1 cellular context compared by ENCODE assay signal in genomic region chr17:73278049-73278464, GRCh38.
TF ChIP-seq lines count a peak whose summit lies in the region.

No MANE protein-coding gene starts in this region.

TF ChIP-seq in HepG2, 621 proteins besides CTCF, POLR2A, EP300 and RAD21 (continued from another document and continues in another):
- TF ChIP-seq ZNF407 (CRISPR knock-in tag; IDR thresholded peaks at IDR 0.05; ENCODE audit: not compliant biosample characterization) (no peak), ZMYM2 (CRISPR knock-in tag; IDR thresholded peaks at IDR 0.05) (peak; percentile 100), KDM5B (CRISPR knock-in tag; IDR thresholded peaks at IDR 0.05; ENCODE audit: borderline replicate concordance) (peak; percentile 47; the same call in 1 of the 2 replicates), CEBPB (IDR thresholded peaks at IDR 0.05; ENCODE audit: borderline replicate concordance, low read depth, low read length) (no peak), TCF7 (IDR thresholded peaks at IDR 0.05; ENCODE audit: low read depth) (no peak; the same call in 1 of the 2 replicates), KAT8 (CRISPR knock-in tag; IDR thresholded peaks at IDR 0.05) (no peak), ZNF710 (CRISPR knock-in tag; IDR thresholded peaks at IDR 0.05; ENCODE audit: borderline replicate concordance) (no peak; the same call in 1 of the 2 replicates), NAIF1 (CRISPR knock-in tag; IDR thresholded peaks at IDR 0.05; ENCODE audit: borderline replicate concordance) (no peak), DNMT3B (CRISPR knock-in tag; conservative IDR thresholded peaks at IDR 0.05) (no peak), CENPX (CRISPR knock-in tag; IDR thresholded peaks at IDR 0.05) (no peak), ZNF678 (CRISPR knock-in tag; IDR thresholded peaks at IDR 0.05) (no peak), HOXD1 (CRISPR knock-in tag; IDR thresholded peaks at IDR 0.05) (peak; percentile 55), RNF2 (conservative IDR thresholded peaks at IDR 0.05; ENCODE audit: low read depth) (no peak), GLI4 (CRISPR knock-in tag; IDR thresholded peaks at IDR 0.05; ENCODE audit: borderline replicate concordance) (no peak), ZFAT (CRISPR knock-in tag; conservative IDR thresholded peaks at IDR 0.05) (no peak), RERE (CRISPR knock-in tag; IDR thresholded peaks at IDR 0.05; ENCODE audit: low read depth) (no peak), SUZ12 (IDR thresholded peaks at IDR 0.05; ENCODE audit: low read depth, low read length) (no peak), HES4 (CRISPR knock-in tag; IDR thresholded peaks at IDR 0.05; ENCODE audit: borderline replicate concordance) (no peak), NR0B2 (CRISPR knock-in tag; IDR thresholded peaks at IDR 0.05) (peak; percentile 60; the same call in 1 of the 2 replicates), STAT5B (CRISPR knock-in tag; IDR thresholded peaks at IDR 0.05) (no peak), NFIC (IDR thresholded peaks at IDR 0.05; ENCODE audit: low read length) (peak; percentile 71), ZNF232 (CRISPR knock-in tag; IDR thresholded peaks at IDR 0.05; ENCODE audit: borderline replicate concordance) (peak; percentile 63; the same call in 1 of the 2 replicates), PRDM10 (CRISPR knock-in tag; IDR thresholded peaks at IDR 0.05; ENCODE audit: low read depth) (0 out of 2 replicates have a peak, but pooled peaks have one; percentile 42)
- TF ChIP-seq, protein P1, sequence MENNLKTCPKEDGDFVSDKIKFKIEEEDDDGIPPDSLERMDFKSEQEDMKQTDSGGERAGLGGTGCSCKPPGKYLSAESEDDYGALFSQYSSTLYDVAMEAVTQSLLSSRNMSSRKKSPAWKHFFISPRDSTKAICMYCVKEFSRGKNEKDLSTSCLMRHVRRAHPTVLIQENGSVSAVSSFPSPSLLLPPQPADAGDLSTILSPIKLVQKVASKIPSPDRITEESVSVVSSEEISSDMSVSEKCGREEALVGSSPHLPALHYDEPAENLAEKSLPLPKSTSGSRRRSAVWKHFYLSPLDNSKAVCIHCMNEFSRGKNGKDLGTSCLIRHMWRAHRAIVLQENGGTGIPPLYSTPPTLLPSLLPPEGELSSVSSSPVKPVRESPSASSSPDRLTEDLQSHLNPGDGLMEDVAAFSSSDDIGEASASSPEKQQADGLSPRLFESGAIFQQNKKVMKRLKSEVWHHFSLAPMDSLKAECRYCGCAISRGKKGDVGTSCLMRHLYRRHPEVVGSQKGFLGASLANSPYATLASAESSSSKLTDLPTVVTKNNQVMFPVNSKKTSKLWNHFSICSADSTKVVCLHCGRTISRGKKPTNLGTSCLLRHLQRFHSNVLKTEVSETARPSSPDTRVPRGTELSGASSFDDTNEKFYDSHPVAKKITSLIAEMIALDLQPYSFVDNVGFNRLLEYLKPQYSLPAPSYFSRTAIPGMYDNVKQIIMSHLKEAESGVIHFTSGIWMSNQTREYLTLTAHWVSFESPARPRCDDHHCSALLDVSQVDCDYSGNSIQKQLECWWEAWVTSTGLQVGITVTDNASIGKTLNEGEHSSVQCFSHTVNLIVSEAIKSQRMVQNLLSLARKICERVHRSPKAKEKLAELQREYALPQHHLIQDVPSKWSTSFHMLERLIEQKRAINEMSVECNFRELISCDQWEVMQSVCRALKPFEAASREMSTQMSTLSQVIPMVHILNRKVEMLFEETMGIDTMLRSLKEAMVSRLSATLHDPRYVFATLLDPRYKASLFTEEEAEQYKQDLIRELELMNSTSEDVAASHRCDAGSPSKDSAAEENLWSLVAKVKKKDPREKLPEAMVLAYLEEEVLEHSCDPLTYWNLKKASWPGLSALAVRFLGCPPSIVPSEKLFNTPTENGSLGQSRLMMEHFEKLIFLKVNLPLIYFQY (CRISPR knock-in tag; IDR thresholded peaks at IDR 0.05; ENCODE audit: borderline replicate concordance) = no peak
- TF ChIP-seq, protein P2, sequence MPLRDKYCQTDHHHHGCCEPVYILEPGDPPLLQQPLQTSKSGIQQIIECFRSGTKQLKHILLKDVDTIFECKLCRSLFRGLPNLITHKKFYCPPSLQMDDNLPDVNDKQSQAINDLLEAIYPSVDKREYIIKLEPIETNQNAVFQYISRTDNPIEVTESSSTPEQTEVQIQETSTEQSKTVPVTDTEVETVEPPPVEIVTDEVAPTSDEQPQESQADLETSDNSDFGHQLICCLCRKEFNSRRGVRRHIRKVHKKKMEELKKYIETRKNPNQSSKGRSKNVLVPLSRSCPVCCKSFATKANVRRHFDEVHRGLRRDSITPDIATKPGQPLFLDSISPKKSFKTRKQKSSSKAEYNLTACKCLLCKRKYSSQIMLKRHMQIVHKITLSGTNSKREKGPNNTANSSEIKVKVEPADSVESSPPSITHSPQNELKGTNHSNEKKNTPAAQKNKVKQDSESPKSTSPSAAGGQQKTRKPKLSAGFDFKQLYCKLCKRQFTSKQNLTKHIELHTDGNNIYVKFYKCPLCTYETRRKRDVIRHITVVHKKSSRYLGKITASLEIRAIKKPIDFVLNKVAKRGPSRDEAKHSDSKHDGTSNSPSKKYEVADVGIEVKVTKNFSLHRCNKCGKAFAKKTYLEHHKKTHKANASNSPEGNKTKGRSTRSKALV (CRISPR knock-in tag; IDR thresholded peaks at IDR 0.05) = 0 out of 2 replicates have a peak, but pooled peaks have one; percentile 27
